Comparison of ENCODE assay signal across 20 cellular contexts in genomic region chr22:49369726-49370717, GRCh38.
A peak's percentile ranks its signal among the peaks of the same experiment; 100 is the strongest.
DNase-seq lines count a peak whose midpoint lies in the region; ATAC-seq, FAIRE-seq and TF ChIP-seq lines count a peak whose summit lies in the region.
"Had no signal": no experiment of that assay in that cellular context is flagged by ENCODE, and none has a peak within 500 bp of the region (broad histone marks: within the 10 kb centered on the region; RNA-seq: fewer than 3 reads in every experiment).

No MANE protein-coding gene starts in this region.

- 16% methylated on average over 14 of the region's 25 CpGs for WGBS in K562 (ENCODE audit: insufficient coverage, low coverage, missing lambda C conversion rate)

- no peak for ATAC-seq in K562
- no peak for ATAC-seq in lower lobe of right lung
- ATAC-seq in HG02571 (IDR thresholded peaks at IDR 0.05; ENCODE audit: unreplicated experiment), result no peak
- ATAC-seq in stimulated activated naive CD8-positive, alpha-beta T cell treated with anti-CD3 and anti-CD28 coated beads, Interleukin-15, amount 100 ng/mL, for 72 hours, result no peak
- ATAC-seq: naive thymus-derived CD8-positive, alpha-beta T cell had no signal

- in situ Hi-C loops in K562 (cut with MboI), result no loop called here

- no peaks in the 10 kb centered on the region for H3K27me3 Mint-ChIP-seq in activated CD4-positive, alpha-beta memory T cell treated with anti-CD3 and anti-CD28 coated beads, Interleukin-2, amount 10 ng/mL, durations not matched to agents 7 days and 5 days
- peaks cover 13% of the 10 kb centered on the region for H3K27me3 Mint-ChIP-seq in activated CD4-positive, alpha-beta memory T cell treated with anti-CD3 and anti-CD28 coated beads for 36 hours
- peaks cover 12% of the 10 kb centered on the region for H3K27me3 Mint-ChIP-seq in type B pancreatic cell
- H3K27me3 Mint-ChIP-seq in stimulated activated naive CD8-positive, alpha-beta T cell treated with anti-CD3 and anti-CD28 coated beads, Interleukin-15, amount 100 ng/mL, for 72 hours, result peaks cover 57% of the 10 kb centered on the region

- no peak overlapping the region for H3K9ac ChIP-seq in K562 (ENCODE audit: insufficient read depth in 1 of 2, low read depth in 2 of 2, low read length in 2 of 2)
- H3K9ac ChIP-seq: parathyroid adenoma had no signal

- FAIRE-seq in K562 (lab: Jason Lieb, UNC), result no peak

- H3K36me3 Mint-ChIP-seq in activated CD4-positive, alpha-beta memory T cell treated with anti-CD3 and anti-CD28 coated beads, Interleukin-2, amount 10 ng/mL, durations not matched to agents 7 days and 5 days (ENCODE audit: low read depth), result no peaks in the 10 kb centered on the region
- no peaks in the 10 kb centered on the region for H3K36me3 Mint-ChIP-seq in activated CD4-positive, alpha-beta memory T cell treated with anti-CD3 and anti-CD28 coated beads for 36 hours
- no peaks in the 10 kb centered on the region for H3K36me3 Mint-ChIP-seq in type B pancreatic cell
- H3K36me3 Mint-ChIP-seq: brain; naive thymus-derived CD8-positive, alpha-beta T cell; T-cell had no signal

- CTCF ChIA-PET in activated CD4-positive, alpha-beta memory T cell treated with anti-CD3 and anti-CD28 coated beads, Interleukin-2, amount 10 ng/mL, durations not matched to agents 7 days and 5 days (lab: Charles Lee), result no interaction called here
- CTCF ChIA-PET in activated CD4-positive, alpha-beta memory T cell treated with anti-CD3 and anti-CD28 coated beads for 36 hours (lab: Charles Lee), result no interaction called here
- CTCF ChIA-PET in K562 (lab: Yijun Ruan, JAX; ENCODE audit: low intra/inter-chr PET ratio), result no interaction called here

- no peak overlapping the region for H3K4me3 Mint-ChIP-seq in activated CD4-positive, alpha-beta memory T cell treated with anti-CD3 and anti-CD28 coated beads, Interleukin-2, amount 10 ng/mL, durations not matched to agents 7 days and 5 days
- H3K4me3 Mint-ChIP-seq in activated CD4-positive, alpha-beta memory T cell treated with anti-CD3 and anti-CD28 coated beads for 36 hours, result no peak overlapping the region
- H3K4me3 Mint-ChIP-seq in type B pancreatic cell, result no peak overlapping the region
- H3K4me3 Mint-ChIP-seq in stimulated activated naive CD8-positive, alpha-beta T cell treated with anti-CD3 and anti-CD28 coated beads, Interleukin-15, amount 100 ng/mL, for 72 hours, result no peak overlapping the region
- H3K4me3 Mint-ChIP-seq: brain, HFFc6 had no signal

- H3K27ac ChIP-seq in K562 (ENCODE audit: extremely low read depth, low read depth, low read length), result no peak overlapping the region
- H3K27ac ChIP-seq in lower lobe of right lung, result no peak overlapping the region
- H3K27ac ChIP-seq: 22Rv1, parathyroid adenoma had no signal

- intact Hi-C loops in activated CD4-positive, alpha-beta memory T cell treated with anti-CD3 and anti-CD28 coated beads for 36 hours (cut with micrococcal nuclease), result no loop called here
- intact Hi-C loops in K562 (cut with micrococcal nuclease) (no loop called here), lower lobe of right lung (cut with DNase I) (no loop called here)

- peaks cover 4 to 72% of the 10 kb centered on the region in 2 experiments; a peak in 4 of 5 replicates for H3K27me3 ChIP-seq in K562 (ENCODE audit: control insufficient read depth in 2 of 2, insufficient read depth in 2 of 2, low read length in 2 of 2)
- peaks cover 53% of the 10 kb centered on the region for H3K27me3 ChIP-seq in lower lobe of right lung (ENCODE audit: low read depth)

- H3K4me1 Mint-ChIP-seq in activated CD4-positive, alpha-beta memory T cell treated with anti-CD3 and anti-CD28 coated beads, Interleukin-2, amount 10 ng/mL, durations not matched to agents 7 days and 5 days, result no peaks in the 10 kb centered on the region
- H3K4me1 Mint-ChIP-seq in activated CD4-positive, alpha-beta memory T cell treated with anti-CD3 and anti-CD28 coated beads for 36 hours (ENCODE audit: low read depth), result no peaks in the 10 kb centered on the region
- no peaks in the 10 kb centered on the region for H3K4me1 Mint-ChIP-seq in type B pancreatic cell (ENCODE audit: unreplicated experiment)
- peaks cover 5% of the 10 kb centered on the region for H3K4me1 Mint-ChIP-seq in stimulated activated naive CD8-positive, alpha-beta T cell treated with anti-CD3 and anti-CD28 coated beads, Interleukin-15, amount 100 ng/mL, for 72 hours

- H3K9me1 ChIP-seq in K562 (ENCODE audit: control insufficient read depth, insufficient read depth, low read length), result no peaks in the 10 kb centered on the region

- H3K4me2 ChIP-seq in K562 (ENCODE audit: insufficient read depth, low read length), result no peak overlapping the region

- POLR2A ChIA-PET in activated CD4-positive, alpha-beta memory T cell treated with anti-CD3 and anti-CD28 coated beads, Interleukin-2, amount 10 ng/mL, durations not matched to agents 7 days and 5 days (lab: Charles Lee), result no interaction called here
- POLR2A ChIA-PET in activated CD4-positive, alpha-beta memory T cell treated with anti-CD3 and anti-CD28 coated beads for 36 hours (lab: Charles Lee), result no interaction called here
- POLR2A ChIA-PET in K562 (lab: Yijun Ruan, JAX), result no interaction called here

- DNase-seq in activated CD4-positive, alpha-beta memory T cell treated with anti-CD3 and anti-CD28 coated beads, Interleukin-2, amount 10 ng/mL, durations not matched to agents 7 days and 5 days, result peak; percentile 4
- no peak for DNase-seq in activated CD4-positive, alpha-beta memory T cell treated with anti-CD3 and anti-CD28 coated beads for 36 hours
- DNase-seq in K562 (ENCODE audit: extremely low read depth in 1 of 4, low spot score in 3 of 4) (no peak), lower lobe of right lung (peak; percentile 28), type B pancreatic cell (ENCODE audit: extremely low spot score, unreplicated experiment) (peak; percentile 59), NCI-H1105 (lab: John Stamatoyannopoulos, UW) (no peak)
- no peak for DNase-seq in stimulated activated naive CD8-positive, alpha-beta T cell treated with anti-CD3 and anti-CD28 coated beads, Interleukin-15, amount 100 ng/mL, for 72 hours
- DNase-seq: activated CD4-positive, alpha-beta T cell treated with anti-CD3 and anti-CD28 coated beads for 1 hour; AML-193; DMS53; HFFc6; kidney glomerular epithelial cell; NCI-H2081 treated with DMSO at 0.1 percent for 48 hours; NCI-H446 had no signal

- TF ChIP-seq RAD21 in K562 (CRISPR knock-in tag; conservative IDR thresholded peaks at IDR 0.05 in 1 of 2, IDR thresholded peaks at IDR 0.05 in 1 of 2), result no peak

- no peaks in the 10 kb centered on the region for H4K20me1 ChIP-seq in K562 (replicated peaks; ENCODE audit: control insufficient read depth, insufficient read depth, low read length)

- H2AFZ ChIP-seq in K562 (ENCODE audit: low read depth, low read length), result no peak overlapping the region
- H2AFZ ChIP-seq: parathyroid adenoma had no signal

- no peaks in the 10 kb centered on the region for H3K9me3 ChIP-seq in K562 (replicated peaks; ENCODE audit: control insufficient read depth, insufficient read depth, low read depth, low read length)
- H3K9me3 ChIP-seq in lower lobe of right lung, result no peaks in the 10 kb centered on the region

- H3K36me3 ChIP-seq in K562 (ENCODE audit: control insufficient read depth, insufficient read depth, low read length), result no peaks in the 10 kb centered on the region
- H3K36me3 ChIP-seq in lower lobe of right lung, result no peaks in the 10 kb centered on the region

- TF ChIP-seq CTCF in K562 (IDR thresholded peaks at IDR 0.05 in 2 of 3, conservative IDR thresholded peaks at IDR 0.05 in 1 of 3; ENCODE audit: insufficient read depth in 2 of 3, low read depth in 1 of 3, low read length in 3 of 3), result no peak
- no peak for TF ChIP-seq CTCF in lower lobe of right lung (IDR thresholded peaks at IDR 0.05)
- TF ChIP-seq CTCF in type B pancreatic cell (conservative IDR thresholded peaks at IDR 0.05), result no peak

- no TSS peak for BruUV-seq in K562 (replicated peaks; lab: Mats Ljungman, UMichigan)

- no peak for TF ChIP-seq EP300 in K562 (IDR thresholded peaks at IDR 0.05; ENCODE audit: low read length)

- H3K27ac Mint-ChIP-seq in activated CD4-positive, alpha-beta memory T cell treated with anti-CD3 and anti-CD28 coated beads, Interleukin-2, amount 10 ng/mL, durations not matched to agents 7 days and 5 days, result no peak overlapping the region
- no peak overlapping the region for H3K27ac Mint-ChIP-seq in activated CD4-positive, alpha-beta memory T cell treated with anti-CD3 and anti-CD28 coated beads for 36 hours
- no peak overlapping the region for H3K27ac Mint-ChIP-seq in type B pancreatic cell
- H3K27ac Mint-ChIP-seq in stimulated activated naive CD8-positive, alpha-beta T cell treated with anti-CD3 and anti-CD28 coated beads, Interleukin-15, amount 100 ng/mL, for 72 hours, result no peak overlapping the region
- H3K27ac Mint-ChIP-seq: HFFc6; naive thymus-derived CD8-positive, alpha-beta T cell; T-cell had no signal

- no peak for TF ChIP-seq POLR2A in K562 (conservative IDR thresholded peaks at IDR 0.05)

- no peaks in the 10 kb centered on the region for H3K9me3 Mint-ChIP-seq in activated CD4-positive, alpha-beta memory T cell treated with anti-CD3 and anti-CD28 coated beads, Interleukin-2, amount 10 ng/mL, durations not matched to agents 7 days and 5 days
- H3K9me3 Mint-ChIP-seq in activated CD4-positive, alpha-beta memory T cell treated with anti-CD3 and anti-CD28 coated beads for 36 hours, result no peaks in the 10 kb centered on the region
- no peaks in the 10 kb centered on the region for H3K9me3 Mint-ChIP-seq in type B pancreatic cell
- H3K9me3 Mint-ChIP-seq in stimulated activated naive CD8-positive, alpha-beta T cell treated with anti-CD3 and anti-CD28 coated beads, Interleukin-15, amount 100 ng/mL, for 72 hours, result no peaks in the 10 kb centered on the region
- H3K9me3 Mint-ChIP-seq: T-cell had no signal

- no peak overlapping the region for H3K4me3 ChIP-seq in K562
- H3K4me3 ChIP-seq in lower lobe of right lung, result no peak overlapping the region

- H3K4me1 ChIP-seq in K562 (replicated peaks in 1 of 2; ENCODE audit: control insufficient read depth in 2 of 2, insufficient read depth in 2 of 2, low read length in 2 of 2) (peaks cover 0 to 25% of the 10 kb centered on the region in 2 experiments; a peak in 2 of 5 replicates), lower lobe of right lung (no peaks in the 10 kb centered on the region)
- H3K4me1 ChIP-seq: parathyroid adenoma had no signal

- H3K79me2 ChIP-seq in K562 (ENCODE audit: control insufficient read depth, insufficient read depth, low read length), result no peaks in the 10 kb centered on the region
- H3K79me2 ChIP-seq: parathyroid adenoma had no signal

TF ChIP-seq in K562, 482 proteins besides CTCF, POLR2A, EP300 and RAD21:
- peak; percentile 85 for TF ChIP-seq ZFP36 (IDR thresholded peaks at IDR 0.05; ENCODE audit: low read depth, low read length, partially characterized antibody)
- TF ChIP-seq SMARCC2 (IDR thresholded peaks at IDR 0.05; ENCODE audit: low read depth), result no peak
TF ChIP-seq in K562: peak in this region for 1.

Comparison
In these comparisons a context has a peak if more than half of its experiments do, and no peak if none do; other contexts are left out.
1. DNase-seq: peak in activated CD4-positive, alpha-beta memory T cell treated with anti-CD3 and anti-CD28 coated beads, Interleukin-2, amount 10 ng/mL, durations not matched to agents 7 days and 5 days (single experiment), lower lobe of right lung (single experiment) and type B pancreatic cell (single experiment); none in activated CD4-positive, alpha-beta memory T cell treated with anti-CD3 and anti-CD28 coated beads for 36 hours (single experiment), K562 (0 of 4), stimulated activated naive CD8-positive, alpha-beta T cell treated with anti-CD3 and anti-CD28 coated beads, Interleukin-15, amount 100 ng/mL, for 72 hours (0 of 2) and NCI-H1105 (single experiment).